In the genomic region with DNA sequence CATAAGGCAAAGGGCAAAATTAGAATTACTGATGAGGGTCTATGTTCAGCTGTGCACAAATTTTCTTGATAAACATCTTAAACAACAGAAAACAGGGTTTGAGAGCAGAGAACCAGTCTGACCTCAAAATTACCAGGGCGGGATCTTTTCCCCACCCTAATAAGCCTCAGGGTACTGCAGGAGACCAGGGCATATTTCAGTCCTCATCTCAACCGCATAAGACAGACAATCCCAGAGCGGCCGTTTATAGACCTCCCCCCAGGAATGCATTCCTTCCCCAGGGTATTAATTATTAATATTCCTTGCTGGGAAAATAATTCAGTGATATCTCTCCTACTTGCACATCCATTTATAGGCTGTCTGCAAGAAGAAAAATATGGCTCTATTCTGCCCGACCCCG, we compare ENCODE assay signal across 4 cellular contexts. TPM values are rescaled to one million over a fixed set of nuclear protein-coding genes. Genes with fewer than 3 reads are reported as not detected.
"Had no signal": no experiment of that assay in that cellular context is flagged by ENCODE, and none has a peak within 500 bp of the region (broad histone marks: within the 10 kb centered on the region; RNA-seq: fewer than 3 reads in every experiment).

No MANE protein-coding gene starts in this region.

RNA-seq across cellular contexts. Expression of a gene that starts 16.6 kb away (rescaled TPM):
- total RNA-seq: HepG2, HT-29, IMR-90 had no signal
- polyA plus RNA-seq: IgD-negative memory B cell, IMR-90 had no signal

RNA-seq across cellular contexts. Expression of a gene that starts 45.5 kb away (rescaled TPM):
- total RNA-seq: HT-29 had no signal
- polyA plus RNA-seq: IgD-negative memory B cell had no signal
